Comparison of ENCODE assay signal across 14 cellular contexts in the genomic region with DNA sequence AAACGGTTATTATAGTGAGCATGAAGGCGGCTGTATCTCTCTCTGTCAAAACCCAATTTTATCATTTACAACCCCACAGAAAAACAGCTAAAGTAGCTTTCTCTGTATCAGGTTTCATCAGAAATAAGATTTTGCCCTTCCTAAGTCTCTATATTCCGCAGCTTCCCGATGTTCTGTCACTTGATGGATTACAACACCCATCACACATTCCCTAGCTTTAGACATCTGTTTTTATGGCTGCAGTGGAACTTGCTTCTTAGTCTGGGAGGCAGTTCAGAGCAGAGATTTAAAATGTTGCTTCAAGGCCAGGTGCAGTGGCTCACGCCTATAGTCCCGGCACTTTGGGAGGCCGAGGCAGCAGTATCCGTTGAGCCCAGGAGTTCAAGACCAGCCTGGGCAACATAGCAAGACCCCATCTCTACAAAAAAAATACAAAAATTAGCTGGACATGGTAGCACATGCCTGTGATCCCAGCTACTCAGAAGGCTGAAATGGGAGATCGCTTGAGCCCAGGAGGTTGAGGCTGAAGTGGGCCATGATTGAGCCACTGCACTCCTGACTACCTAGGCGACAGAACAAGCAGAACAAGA. TPM values are rescaled to one million over a fixed set of nuclear protein-coding genes. Genes with fewer than 3 reads are reported as not detected.
A peak's percentile ranks its signal among the peaks of the same experiment; 100 is the strongest.
DNase-seq lines count a peak whose midpoint lies in the region; ATAC-seq and FAIRE-seq lines count a peak whose summit lies in the region.
"Had no signal": no experiment of that assay in that cellular context is flagged by ENCODE, and none has a peak within 500 bp of the region (broad histone marks: within the 10 kb centered on the region; RNA-seq: fewer than 3 reads in every experiment).

No MANE protein-coding gene starts in this region.

- no peaks in the 10 kb centered on the region for H3K79me2 ChIP-seq in mesendoderm (ENCODE audit: control insufficient read depth, insufficient read depth, low read length)

- peaks cover 4% of the 10 kb centered on the region for H3K9me3 Mint-ChIP-seq in activated T-helper 2 cell treated with anti-CD3 and anti-CD28 coated beads, Interferon-gamma antibody, Interleukin-2, Interleukin-4, amounts not matched to agents 10 μg/mL and 5 μg/mL and 100 μg/mL, durations not matched to agents 14 hours and 24 hours and 36 hours

- H3K36me3 Mint-ChIP-seq in activated T-helper 2 cell treated with anti-CD3 and anti-CD28 coated beads, Interferon-gamma antibody, Interleukin-2, Interleukin-4, amounts not matched to agents 10 μg/mL and 5 μg/mL and 100 μg/mL, durations not matched to agents 14 hours and 24 hours and 36 hours (ENCODE audit: low read depth): peaks cover 30% of the 10 kb centered on the region

- H3K23ac ChIP-seq in mesendoderm (ENCODE audit: low read length): no peak overlapping the region

- H2BK5ac ChIP-seq in mesendoderm (ENCODE audit: low read length): no peak overlapping the region

- WGBS in mesendoderm (ENCODE audit: extremely low coverage, insufficient coverage, low lambda C conversion rate): no CpG with 5 or more reads among the region's 10 CpGs

- no peaks in the 10 kb centered on the region for H4K20me1 ChIP-seq in BLaER1

- H2BK120ac ChIP-seq in mesendoderm (ENCODE audit: low read depth, low read length): peak overlapping the region; percentile 62

- H3K9ac ChIP-seq in BLaER1 (no peak overlapping the region), mesendoderm (ENCODE audit: low read length) (no peak overlapping the region)

- DNase-seq in GM19239 (ENCODE audit: insufficient read length, low spot score): no peak
- DNase-seq in activated T-helper 2 cell treated with anti-CD3 and anti-CD28 coated beads, Interferon-gamma antibody, Interleukin-2, Interleukin-4, amounts not matched to agents 10 μg/mL and 5 μg/mL and 100 μg/mL, durations not matched to agents 14 hours and 24 hours and 36 hours (ENCODE audit: low spot score): no peak
- no peak for DNase-seq in mesendoderm
- DNase-seq in T1000 (lab: John Stamatoyannopoulos, UW): no peak
- no peak for DNase-seq in stimulated activated CD4-positive, alpha-beta T cell treated with anti-CD3 and anti-CD28 coated beads, Interleukin-4, amount 100 ng/mL, for 1 hour
- DNase-seq: colonic mucosa, kidney, NCI-H2029 treated with DMSO at 0.1 percent for 48 hours, OCI-M1 had no signal

- peaks cover 55% of the 10 kb centered on the region for H3K4me1 Mint-ChIP-seq in activated T-helper 2 cell treated with anti-CD3 and anti-CD28 coated beads, Interferon-gamma antibody, Interleukin-2, Interleukin-4, amounts not matched to agents 10 μg/mL and 5 μg/mL and 100 μg/mL, durations not matched to agents 14 hours and 24 hours and 36 hours (ENCODE audit: low read depth)

- H3K36me3 ChIP-seq in BLaER1: no peaks in the 10 kb centered on the region
- H3K36me3 ChIP-seq in mesendoderm (ENCODE audit: control insufficient read depth, insufficient read depth, low read length): no peaks in the 10 kb centered on the region
- H3K36me3 ChIP-seq: colonic mucosa, neutrophil had no signal

- ATAC-seq in GM21723 (IDR thresholded peaks at IDR 0.05; ENCODE audit: unreplicated experiment) (no peak), HG03469 (IDR thresholded peaks at IDR 0.05; ENCODE audit: unreplicated experiment) (no peak)
- ATAC-seq: HCT116 had no signal

- H2BK15ac ChIP-seq in mesendoderm (replicated peaks; ENCODE audit: low read depth): no peak overlapping the region

- no peak overlapping the region for H3K4ac ChIP-seq in mesendoderm (ENCODE audit: low read depth, low read length)

- H3K18ac ChIP-seq in mesendoderm (ENCODE audit: low read length): peak overlapping the region; percentile 20

- H3K4me1 ChIP-seq in BLaER1: peaks cover 79% of the 10 kb centered on the region
- peaks cover 19% of the 10 kb centered on the region for H3K4me1 ChIP-seq in mesendoderm (ENCODE audit: control insufficient read depth, low read depth, low read length)

- H3K79me1 ChIP-seq in mesendoderm (ENCODE audit: low read length): peaks cover 1% of the 10 kb centered on the region

- H3K56ac ChIP-seq in mesendoderm (ENCODE audit: low read length): no peak overlapping the region

- H4K8ac ChIP-seq in mesendoderm (ENCODE audit: low read depth, low read length): no peak overlapping the region

- no peaks in the 10 kb centered on the region for H3K27me3 Mint-ChIP-seq in activated T-helper 2 cell treated with anti-CD3 and anti-CD28 coated beads, Interferon-gamma antibody, Interleukin-2, Interleukin-4, amounts not matched to agents 10 μg/mL and 5 μg/mL and 100 μg/mL, durations not matched to agents 14 hours and 24 hours and 36 hours (ENCODE audit: low read depth)

- H3K4me3 ChIP-seq in BLaER1: no peak overlapping the region
- H3K4me3 ChIP-seq in mesendoderm (ENCODE audit: low read length): no peak overlapping the region
- H3K4me3 ChIP-seq: colonic mucosa had no signal

- H3K27ac Mint-ChIP-seq in activated T-helper 2 cell treated with anti-CD3 and anti-CD28 coated beads, Interferon-gamma antibody, Interleukin-2, Interleukin-4, amounts not matched to agents 10 μg/mL and 5 μg/mL and 100 μg/mL, durations not matched to agents 14 hours and 24 hours and 36 hours: peak overlapping the region; percentile 82

- H3K4me2 ChIP-seq in BLaER1 (peak overlapping the region; percentile 87), mesendoderm (ENCODE audit: low read length) (no peak overlapping the region)

- H3K4me3 Mint-ChIP-seq in activated T-helper 2 cell treated with anti-CD3 and anti-CD28 coated beads, Interferon-gamma antibody, Interleukin-2, Interleukin-4, amounts not matched to agents 10 μg/mL and 5 μg/mL and 100 μg/mL, durations not matched to agents 14 hours and 24 hours and 36 hours (ENCODE audit: low read depth): no peak overlapping the region

- intact Hi-C loops in activated T-helper 2 cell treated with anti-CD3 and anti-CD28 coated beads, Interferon-gamma antibody, Interleukin-2, Interleukin-4, amounts not matched to agents 10 μg/mL and 5 μg/mL and 100 μg/mL, durations not matched to agents 14 hours and 24 hours and 36 hours (cut with micrococcal nuclease): loop anchor here (1.0 to 2.0 kb wide), 4 partner anchors 14 to 169 kb away; no protein-coding TSS in a partner anchor

- no peak overlapping the region for H2AK5ac ChIP-seq in mesendoderm (ENCODE audit: low read length)

- FAIRE-seq in GM19239 (lab: Jason Lieb, UNC): peak; percentile 33
- FAIRE-seq: kidney had no signal

- no peaks in the 10 kb centered on the region for H3K9me3 ChIP-seq in BLaER1
- H3K9me3 ChIP-seq: colonic mucosa, neutrophil had no signal

- no peak overlapping the region for H4K5ac ChIP-seq in mesendoderm (ENCODE audit: low read length)

- H3K27me3 ChIP-seq in BLaER1: no peaks in the 10 kb centered on the region
- H3K27me3 ChIP-seq in mesendoderm (ENCODE audit: insufficient read depth, low read length, poor library complexity): no peaks in the 10 kb centered on the region
- H3K27me3 ChIP-seq: colonic mucosa, neutrophil had no signal

- H3K27ac ChIP-seq in BLaER1 (peak overlapping the region; percentile 49), mesendoderm (ENCODE audit: low read depth, low read length) (no peak overlapping the region)
- H3K27ac ChIP-seq: colonic mucosa had no signal

RNA-seq across cellular contexts. Expression of a gene that starts 27.6 kb away (rescaled TPM):
- total RNA-seq in activated T-helper 2 cell treated with anti-CD3 and anti-CD28 coated beads, Interferon-gamma antibody, Interleukin-2, Interleukin-4, amounts not matched to agents 10 μg/mL and 5 μg/mL and 100 μg/mL, durations not matched to agents 14 hours and 24 hours and 36 hours: 131 and 135 TPM in 2 replicates
- 45.2 TPM for polyA plus RNA-seq in mesendoderm (2013, experiment 1 of 2)
- polyA plus RNA-seq in mesendoderm (2013, experiment 2 of 2): 47.9 TPM
